ENCODE assay signal across 12 cellular contexts in the genomic region with DNA sequence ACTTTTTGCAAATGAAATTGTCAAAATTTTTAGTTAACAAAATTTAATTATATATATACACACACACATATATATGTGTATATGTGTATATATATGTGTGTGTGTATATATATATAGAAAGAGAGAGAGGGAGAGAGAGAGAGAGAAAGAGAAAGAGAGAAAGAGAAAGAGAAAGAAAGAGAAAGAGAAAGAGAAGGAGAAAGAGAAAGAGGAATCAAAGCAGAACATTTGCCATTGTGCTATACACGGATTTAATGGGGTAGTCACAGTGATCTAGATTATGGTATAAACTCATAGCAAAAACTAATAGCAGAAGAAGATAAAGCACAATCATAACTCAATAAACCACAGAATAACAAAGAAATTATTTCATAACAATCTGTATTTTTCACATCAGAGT.
"Had no signal": no experiment of that assay in that cellular context is flagged by ENCODE, and none has a peak within 500 bp of the region (broad histone marks: within the 10 kb centered on the region; RNA-seq: fewer than 3 reads in every experiment).

No MANE protein-coding gene starts in this region.

- H3K9me3 Mint-ChIP-seq: activated T-helper 17 cell treated with anti-CD3 and anti-CD28 coated beads, Interleukin-2, amount 50 U/mL, for 72 hours; endodermal cell; natural killer cell treated with Interleukin-12 subunit alpha and Interleukin-12 subunit beta and Interleukin-15 and Interleukin-18, amount 100 ng/mL, for 72 hours had no signal

- H3K4me1 ChIP-seq: prostate gland, thyroid gland had no signal

- H3K9me3 ChIP-seq: prostate gland, thyroid gland had no signal

- DNase-seq: activated CD4-positive, alpha-beta T cell treated with anti-CD3 and anti-CD28 coated beads for 48 hours; activated naive CD4-positive, alpha-beta T cell treated with anti-CD3 and anti-CD28 coated beads for 36 hours; central memory CD4-positive, alpha-beta T cell; endodermal cell; immature natural killer cell; left cardiac atrium; T-helper 17 cell; thyroid gland had no signal

- H3K27ac ChIP-seq: thyroid gland had no signal

- H3K27ac Mint-ChIP-seq: activated naive CD4-positive, alpha-beta T cell treated with anti-CD3 and anti-CD28 coated beads for 36 hours; activated T-helper 17 cell treated with anti-CD3 and anti-CD28 coated beads, Interleukin-2, amount 50 U/mL, for 72 hours; endodermal cell; immature natural killer cell; natural killer cell treated with Interleukin-12 subunit alpha and Interleukin-12 subunit beta and Interleukin-15 and Interleukin-18, amount 100 ng/mL, for 72 hours; T-helper 17 cell; WTC11 had no signal

- H3K36me3 Mint-ChIP-seq: natural killer cell treated with Interleukin-12 subunit alpha and Interleukin-12 subunit beta and Interleukin-15 and Interleukin-18, amount 100 ng/mL, for 72 hours had no signal

- H3K4me1 Mint-ChIP-seq: activated T-helper 17 cell treated with anti-CD3 and anti-CD28 coated beads, Interleukin-2, amount 50 U/mL, for 72 hours; endodermal cell had no signal

- H3K27me3 Mint-ChIP-seq: activated T-helper 17 cell treated with anti-CD3 and anti-CD28 coated beads, Interleukin-2, amount 50 U/mL, for 72 hours; natural killer cell treated with Interleukin-12 subunit alpha and Interleukin-12 subunit beta and Interleukin-15 and Interleukin-18, amount 100 ng/mL, for 72 hours; T-helper 17 cell had no signal

- H3K27me3 ChIP-seq: thyroid gland had no signal

- ATAC-seq: activated T-helper 17 cell treated with anti-CD3 and anti-CD28 coated beads, Interleukin-2, amount 50 U/mL, for 72 hours; left cardiac atrium; T-helper 17 cell; WTC11 had no signal

- H3K36me3 ChIP-seq: prostate gland had no signal

- H3K4me3 ChIP-seq: prostate gland, thyroid gland had no signal

- H3K4me3 Mint-ChIP-seq: activated naive CD4-positive, alpha-beta T cell treated with anti-CD3 and anti-CD28 coated beads for 36 hours; activated T-helper 17 cell treated with anti-CD3 and anti-CD28 coated beads, Interleukin-2, amount 50 U/mL, for 72 hours; endodermal cell; immature natural killer cell; natural killer cell treated with Interleukin-12 subunit alpha and Interleukin-12 subunit beta and Interleukin-15 and Interleukin-18, amount 100 ng/mL, for 72 hours; T-helper 17 cell; WTC11 had no signal
